ENCODE assay signal across 13 cellular contexts in genomic region chr2:236744316-236745105, GRCh38.
DNase-seq lines count a peak whose midpoint lies in the region; ATAC-seq, FAIRE-seq and TF ChIP-seq lines count a peak whose summit lies in the region.
"Had no signal": no experiment of that assay in that cellular context is flagged by ENCODE, and none has a peak within 500 bp of the region (broad histone marks: within the 10 kb centered on the region; RNA-seq: fewer than 3 reads in every experiment).

No MANE protein-coding gene starts in this region.

- no peak overlapping the region for H3K4me3 ChIP-seq in hepatocyte
- H3K4me3 ChIP-seq in suprapubic skin, result no peak overlapping the region
- no peak overlapping the region for H3K4me3 ChIP-seq in psoas muscle
- H3K4me3 ChIP-seq: upper lobe of left lung had no signal

- no peaks in the 10 kb centered on the region for H3K9me2 ChIP-seq in hepatocyte (replicated peaks; ENCODE audit: insufficient read depth)

- H4K20me1 ChIP-seq in hepatocyte (ENCODE audit: insufficient read depth, poor library complexity, severe bottlenecking), result no peaks in the 10 kb centered on the region

- H2AFZ ChIP-seq in hepatocyte, result no peak overlapping the region

- H3K27ac ChIP-seq in hepatocyte, result peak overlapping the region; percentile 73
- peak overlapping the region; percentile 68 for H3K27ac ChIP-seq in suprapubic skin
- H3K27ac ChIP-seq in foreskin keratinocyte, result no peak overlapping the region
- no peak overlapping the region for H3K27ac ChIP-seq in psoas muscle
- H3K27ac ChIP-seq: upper lobe of left lung had no signal

- FAIRE-seq in H54 (lab: Jason Lieb, UNC), result peak; percentile 61
- FAIRE-seq: G401.6 had no signal

- H3K27me3 ChIP-seq in hepatocyte, result no peaks in the 10 kb centered on the region
- H3K27me3 ChIP-seq in suprapubic skin, result no peaks in the 10 kb centered on the region
- no peaks in the 10 kb centered on the region for H3K27me3 ChIP-seq in foreskin keratinocyte
- H3K27me3 ChIP-seq in psoas muscle (ENCODE audit: insufficient read depth in 3 of 3, low read length in 2 of 3), result no peaks in the 10 kb centered on the region
- H3K27me3 ChIP-seq: upper lobe of left lung had no signal

- TF ChIP-seq EP300 in suprapubic skin (IDR thresholded peaks at IDR 0.05), result no peak

- intact Hi-C loops in psoas muscle (cut with DNase I), result no loop called here

- H3K9me3 ChIP-seq in hepatocyte (ENCODE audit: low read depth) (no peaks in the 10 kb centered on the region), suprapubic skin (no peaks in the 10 kb centered on the region), psoas muscle (no peaks in the 10 kb centered on the region)
- H3K9me3 ChIP-seq: upper lobe of left lung had no signal

- WGBS in hepatocyte (ENCODE audit: low lambda C conversion rate, missing lambda C conversion rate), result 54% methylated on average over 6 of the region's 6 CpGs
- WGBS in suprapubic skin, result 63% methylated on average over 6 of the region's 6 CpGs
- 85 to 87% (median 85%) methylated on average over 6 of the region's 6 CpGs for WGBS in psoas muscle, 3 donors

- H3K4me2 ChIP-seq in hepatocyte, result peak overlapping the region; percentile 34

- DNase-seq in H54 (ENCODE audit: insufficient read length, low spot score) (no peak), amniotic stem cell (lab: John Stamatoyannopoulos, UW) (peak; percentile 63), hepatocyte (ENCODE audit: low spot score) (no peak), suprapubic skin (ENCODE audit: low spot score in 2 of 2) (no peak), foreskin keratinocyte (no peak), psoas muscle (no peak), SIG-M5 treated with dmso at 0.1 percent for 504 hours (lab: John Stamatoyannopoulos, UW; ENCODE audit: unreplicated experiment) (no peak)
- DNase-seq: activated T-cell treated with anti-CD3 and anti-CD28 coated beads, Interleukin-2, amount 50 U/mL, for 4 hours; naive thymus-derived CD8-positive, alpha-beta T cell; NCI-H1436 treated with DMSO at 0.1 percent for 48 hours; upper lobe of left lung had no signal

- H3K36me3 ChIP-seq in hepatocyte (replicated peaks; ENCODE audit: insufficient read depth, low read depth) (no peaks in the 10 kb centered on the region), suprapubic skin (no peaks in the 10 kb centered on the region), psoas muscle (ENCODE audit: insufficient read depth in 1 of 2, low read depth in 1 of 2) (no peaks in the 10 kb centered on the region)
- H3K36me3 ChIP-seq: upper lobe of left lung had no signal

- H3K79me2 ChIP-seq in hepatocyte, result no peaks in the 10 kb centered on the region

- ATAC-seq in foreskin keratinocyte, result no peak
- no peak for ATAC-seq in psoas muscle
- ATAC-seq in HG03565 (IDR thresholded peaks at IDR 0.05; ENCODE audit: unreplicated experiment), result no peak
- ATAC-seq: activated T-cell treated with anti-CD3 and anti-CD28 coated beads, Interleukin-2, amount 50 U/mL, for 4 hours; naive thymus-derived CD8-positive, alpha-beta T cell had no signal

- TF ChIP-seq CTCF in hepatocyte (IDR thresholded peaks at IDR 0.05; ENCODE audit: poor library complexity), result no peak
- no peak for TF ChIP-seq CTCF in suprapubic skin (IDR thresholded peaks at IDR 0.05)
- TF ChIP-seq CTCF in foreskin keratinocyte (conservative IDR thresholded peaks at IDR 0.05), result no peak
- TF ChIP-seq CTCF in psoas muscle (IDR thresholded peaks at IDR 0.05), result no peak

- no peak for TF ChIP-seq POLR2A in H54 (IDR thresholded peaks at IDR 0.05; ENCODE audit: low read depth, low read length)
- TF ChIP-seq POLR2A in suprapubic skin (IDR thresholded peaks at IDR 0.05), result no peak

- H3K4me1 ChIP-seq in hepatocyte (ENCODE audit: insufficient read depth), result peaks cover 53% of the 10 kb centered on the region
- H3K4me1 ChIP-seq in suprapubic skin, result peaks cover 56% of the 10 kb centered on the region
- peaks cover 34% of the 10 kb centered on the region for H3K4me1 ChIP-seq in foreskin keratinocyte
- peaks cover 12% of the 10 kb centered on the region for H3K4me1 ChIP-seq in psoas muscle

Comparison
In these comparisons a context has a peak if more than half of its experiments do, and no peak if none do; other contexts are left out.
1. H3K27ac ChIP-seq: peak in hepatocyte (single experiment) and suprapubic skin (single experiment); none in foreskin keratinocyte (single experiment) and psoas muscle (single experiment).